ENCODE assay signal across 8 cellular contexts in the genomic region with DNA sequence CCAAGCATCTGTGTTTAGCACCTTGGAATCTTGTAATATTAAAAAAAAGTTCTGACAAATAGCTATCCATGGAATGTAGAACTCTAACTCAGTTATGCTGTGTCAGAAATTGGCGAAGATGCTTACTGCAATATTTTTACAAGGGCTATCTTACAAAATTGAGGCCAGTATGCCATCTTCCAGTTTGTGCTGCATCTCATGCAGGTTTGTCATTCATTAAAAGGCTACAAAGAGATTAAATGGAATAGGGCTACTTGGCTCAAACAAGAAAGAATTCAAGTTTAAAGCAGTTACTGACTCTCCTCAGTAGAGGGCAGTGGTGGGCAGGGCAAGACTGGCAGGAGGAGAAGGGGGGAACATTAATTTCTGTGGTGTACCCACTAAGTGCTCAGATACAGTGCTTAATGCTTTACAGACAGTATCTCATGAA.
DNase-seq lines count a peak whose midpoint lies in the region; ATAC-seq and TF ChIP-seq lines count a peak whose summit lies in the region.

No MANE protein-coding gene starts in this region.

- CTCF ChIA-PET in mammary epithelial cell (lab: Charles Lee; ENCODE audit: low non-redundant PET) = no interaction called here
- CTCF ChIA-PET in activated CD8-positive, alpha-beta memory T cell treated with anti-CD3 and anti-CD28 coated beads, Interleukin-2, amount 10 ng/mL, durations not matched to agents 7 days and 5 days (lab: Charles Lee) = no interaction called here

- peak; percentile 76 to 79 for TF ChIP-seq CTCF in mammary epithelial cell (conservative IDR thresholded peaks at IDR 0.05 in 1 of 2, IDR thresholded peaks at IDR 0.05 in 1 of 2; ENCODE audit: extremely low read depth in 1 of 2, insufficient read depth in 1 of 2, low read depth in 1 of 2, low read length in 2 of 2)
- peak; percentile 64 for TF ChIP-seq CTCF in nephron progenitor cell (IDR thresholded peaks at IDR 0.05)

- no peak overlapping the region for H3K4me2 ChIP-seq in Karpas-422 (ENCODE audit: low read depth, low read length, poor library complexity, severe bottlenecking)
- no peak overlapping the region for H3K4me2 ChIP-seq in mammary epithelial cell (ENCODE audit: insufficient read depth, low read depth, low read length)

- H2AFZ ChIP-seq in Karpas-422 (ENCODE audit: low read length) = no peak overlapping the region
- no peak overlapping the region for H2AFZ ChIP-seq in mammary epithelial cell (ENCODE audit: low read depth, low read length)

- no peaks in the 10 kb centered on the region for H3K9me2 ChIP-seq in Karpas-422 (replicated peaks; ENCODE audit: insufficient read depth, low read length)

- DNase-seq in EH (ENCODE audit: low read depth) = peak; percentile 41
- DNase-seq in Karpas-422 = peak; percentile 77
- peak; percentile 8 for DNase-seq in mammary epithelial cell
- DNase-seq in nephron progenitor cell = peak; percentile 21
- no peak for DNase-seq in activated CD8-positive, alpha-beta memory T cell treated with anti-CD3 and anti-CD28 coated beads, Interleukin-2, amount 10 ng/mL, durations not matched to agents 7 days and 5 days
- DNase-seq in activated CD8-positive, alpha-beta memory T cell treated with anti-CD3 and anti-CD28 coated beads, Interleukin-2, amount 50 U/mL, for 4 hours = no peak
- no peak for DNase-seq in NCI-H2029 treated with DMSO at 0.1 percent for 48 hours (lab: John Stamatoyannopoulos, UW)

- no peaks in the 10 kb centered on the region for H3K79me2 ChIP-seq in Karpas-422 (ENCODE audit: low read length)
- no peaks in the 10 kb centered on the region for H3K79me2 ChIP-seq in mammary epithelial cell (ENCODE audit: insufficient read depth, low read length)

- H3K9ac ChIP-seq in Karpas-422 (ENCODE audit: low read length) = no peak overlapping the region
- H3K9ac ChIP-seq in mammary epithelial cell (ENCODE audit: insufficient read depth, low read length) = no peak overlapping the region

- H3K27me3 ChIP-seq in Karpas-422 (ENCODE audit: low read length) (no peaks in the 10 kb centered on the region), mammary epithelial cell (ENCODE audit: insufficient read depth, low read length) (peaks cover 3% of the 10 kb centered on the region)

- H3K27me3 Mint-ChIP-seq in nephron progenitor cell (ENCODE audit: low read depth, poor library complexity) = no peaks in the 10 kb centered on the region
- H3K27me3 Mint-ChIP-seq in activated CD8-positive, alpha-beta memory T cell treated with anti-CD3 and anti-CD28 coated beads, Interleukin-2, amount 10 ng/mL, durations not matched to agents 7 days and 5 days = peaks cover 7% of the 10 kb centered on the region

- intact Hi-C loops in mammary epithelial cell (cut with micrococcal nuclease) = loop anchor here (1.0 to 2.0 kb wide), 3 partner anchors 51 to 241 kb away; no protein-coding TSS in a partner anchor

- H3K4me3 ChIP-seq in Karpas-422 (ENCODE audit: low read length) (no peak overlapping the region), mammary epithelial cell (replicated peaks in 1 of 3; ENCODE audit: insufficient read depth in 1 of 3, low read depth in 2 of 3, low read length in 3 of 3) (no peak overlapping the region)

- ATAC-seq in activated CD8-positive, alpha-beta memory T cell treated with anti-CD3 and anti-CD28 coated beads, Interleukin-2, amount 10 ng/mL, durations not matched to agents 7 days and 5 days = no peak
- no peak for ATAC-seq in HG03095 (IDR thresholded peaks at IDR 0.05; ENCODE audit: unreplicated experiment)

- WGBS in mammary epithelial cell (ENCODE audit: low coverage, missing lambda C conversion rate) = 45% methylated on average over 1 of the region's 1 CpG

- H3K4me3 Mint-ChIP-seq in nephron progenitor cell = no peak overlapping the region
- H3K4me3 Mint-ChIP-seq in activated CD8-positive, alpha-beta memory T cell treated with anti-CD3 and anti-CD28 coated beads, Interleukin-2, amount 10 ng/mL, durations not matched to agents 7 days and 5 days = no peak overlapping the region

- dilution Hi-C loops in mammary epithelial cell (cut with HindIII; ENCODE audit: low sequenced_read_pairs) = no loop called here

- H4K20me1 ChIP-seq in Karpas-422 (ENCODE audit: insufficient read depth, low read depth, low read length) (no peaks in the 10 kb centered on the region), mammary epithelial cell (ENCODE audit: insufficient read depth, low read length) (no peaks in the 10 kb centered on the region)

- H3K4me1 Mint-ChIP-seq in nephron progenitor cell = peaks cover 5% of the 10 kb centered on the region
- H3K4me1 Mint-ChIP-seq in activated CD8-positive, alpha-beta memory T cell treated with anti-CD3 and anti-CD28 coated beads, Interleukin-2, amount 10 ng/mL, durations not matched to agents 7 days and 5 days = no peaks in the 10 kb centered on the region

- BruUV-seq in mammary epithelial cell (replicated peaks; lab: Mats Ljungman, UMichigan) = no TSS peak

- H3K36me3 Mint-ChIP-seq in nephron progenitor cell (ENCODE audit: low read depth) = peaks cover 6% of the 10 kb centered on the region
- no peaks in the 10 kb centered on the region for H3K36me3 Mint-ChIP-seq in activated CD8-positive, alpha-beta memory T cell treated with anti-CD3 and anti-CD28 coated beads, Interleukin-2, amount 10 ng/mL, durations not matched to agents 7 days and 5 days

- H3K4me1 ChIP-seq in Karpas-422 (ENCODE audit: low read length) (peaks cover under 1% of the 10 kb centered on the region; the same call in 1 of the 2 replicates), mammary epithelial cell (ENCODE audit: insufficient read depth, low read length) (no peaks in the 10 kb centered on the region)

- no peak overlapping the region for H3K27ac Mint-ChIP-seq in nephron progenitor cell
- no peak overlapping the region for H3K27ac Mint-ChIP-seq in activated CD8-positive, alpha-beta memory T cell treated with anti-CD3 and anti-CD28 coated beads, Interleukin-2, amount 10 ng/mL, durations not matched to agents 7 days and 5 days

- in situ Hi-C loops in mammary epithelial cell (cut with MboI; ENCODE audit: low sequenced_read_pairs in 2 of 2) = loop anchor here (5.0 to 10.0 kb wide), 2 partner anchors 155 to 157 kb away; no protein-coding TSS in a partner anchor

- H3K36me3 ChIP-seq in Karpas-422 (ENCODE audit: insufficient read depth, low read length) (no peaks in the 10 kb centered on the region), mammary epithelial cell (ENCODE audit: insufficient read depth, low read length) (no peaks in the 10 kb centered on the region)

- no peak overlapping the region for H3K27ac ChIP-seq in Karpas-422 (ENCODE audit: low read length)
- no peak overlapping the region for H3K27ac ChIP-seq in mammary epithelial cell (ENCODE audit: insufficient read depth, low read depth, low read length)

- H3K9me3 ChIP-seq in Karpas-422 (ENCODE audit: low read length) (no peaks in the 10 kb centered on the region), mammary epithelial cell (replicated peaks; ENCODE audit: insufficient read depth, low read length) (no peaks in the 10 kb centered on the region)

- H3K9me3 Mint-ChIP-seq in nephron progenitor cell = peaks cover 15% of the 10 kb centered on the region
- no peaks in the 10 kb centered on the region for H3K9me3 Mint-ChIP-seq in activated CD8-positive, alpha-beta memory T cell treated with anti-CD3 and anti-CD28 coated beads, Interleukin-2, amount 10 ng/mL, durations not matched to agents 7 days and 5 days (ENCODE audit: low read depth)

Comparison
In these comparisons a context has a peak if more than half of its experiments do, and no peak if none do; other contexts are left out.
1. DNase-seq: peak in EH (single experiment), Karpas-422 (single experiment), mammary epithelial cell (single experiment) and nephron progenitor cell (single experiment); none in activated CD8-positive, alpha-beta memory T cell treated with anti-CD3 and anti-CD28 coated beads, Interleukin-2, amount 10 ng/mL, durations not matched to agents 7 days and 5 days (single experiment), activated CD8-positive, alpha-beta memory T cell treated with anti-CD3 and anti-CD28 coated beads, Interleukin-2, amount 50 U/mL, for 4 hours (single experiment) and NCI-H2029 treated with DMSO at 0.1 percent for 48 hours (single experiment).